In the genomic region with DNA sequence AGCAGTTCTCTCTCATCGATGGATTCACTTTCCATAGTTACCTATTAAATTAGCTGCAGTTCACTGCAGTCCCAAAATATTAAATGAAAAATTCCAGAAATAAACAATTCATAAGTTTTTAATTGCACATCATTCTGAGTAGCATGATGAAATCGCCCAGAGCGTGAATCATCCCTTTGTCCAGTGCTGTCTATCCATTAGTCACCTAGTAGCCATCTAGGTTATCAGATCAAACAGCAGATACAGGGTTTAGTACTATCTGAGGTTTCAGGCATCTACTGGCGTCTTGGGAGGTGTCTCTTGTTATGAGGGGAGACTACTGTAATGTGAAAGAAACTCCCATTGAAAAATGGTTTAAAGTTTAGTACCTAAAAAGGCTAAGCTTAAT, we compare ENCODE assay signal across 12 cellular contexts.
DNase-seq lines count a peak whose midpoint lies in the region; ATAC-seq, FAIRE-seq and TF ChIP-seq lines count a peak whose summit lies in the region.
"Had no signal": no experiment of that assay in that cellular context is flagged by ENCODE, and none has a peak within 500 bp of the region (broad histone marks: within the 10 kb centered on the region; RNA-seq: fewer than 3 reads in every experiment).

No MANE protein-coding gene starts in this region.

- no peak for TF ChIP-seq POLR2A in NB4 (IDR thresholded peaks at IDR 0.05; ENCODE audit: extremely low read depth, insufficient read length)

- H3K27ac ChIP-seq in neutrophil, result peak overlapping the region; percentile 28

- H3K4me3 ChIP-seq in NB4 (ENCODE audit: low read depth, low read length) (no peak overlapping the region), neutrophil (ENCODE audit: low read depth in 1 of 2, low read length in 1 of 2) (no peak overlapping the region)

- peaks cover 4% of the 10 kb centered on the region for H3K36me3 ChIP-seq in neutrophil

- TF ChIP-seq CTCF in NB4 (IDR thresholded peaks at IDR 0.05; ENCODE audit: low read depth, low read length), result no peak
- no peak for TF ChIP-seq CTCF in neutrophil (IDR thresholded peaks at IDR 0.05)

- DNase-seq in EH (ENCODE audit: low read depth), result peak; percentile 92
- peak; percentile 64 for DNase-seq in NB4 (ENCODE audit: low read depth)
- peak; percentile 36 for DNase-seq in dedifferentiated amniotic fluid mesenchymal stem cell (ENCODE audit: extremely low spot score)
- DNase-seq in NK-92 (lab: John Stamatoyannopoulos, UW; ENCODE audit: unreplicated experiment), result no peak
- DNase-seq in GM19239 (ENCODE audit: insufficient read length, low spot score), result no peak
- DNase-seq in DMS153 (lab: John Stamatoyannopoulos, UW), result no peak
- DNase-seq: activated B cell treated with CpG ODN at 0.5 μM for 24 hours; activated naive CD4-positive, alpha-beta T cell; effector memory CD4-positive, alpha-beta T cell had no signal

- no peak for ATAC-seq in HG02970 (IDR thresholded peaks at IDR 0.05; ENCODE audit: low FRiP score, unreplicated experiment)
- ATAC-seq: Right ventricle myocardium inferior had no signal

- H3K27me3 ChIP-seq in neutrophil, result no peaks in the 10 kb centered on the region

- H3K9me3 ChIP-seq in neutrophil, result no peaks in the 10 kb centered on the region

- no peak for FAIRE-seq in GM19239 (lab: Jason Lieb, UNC)

- no peaks in the 10 kb centered on the region for H3K4me1 ChIP-seq in neutrophil (ENCODE audit: control insufficient read depth in 1 of 2, insufficient read depth in 1 of 2, low read depth in 1 of 2, low read length in 1 of 2)

Comparison
In these comparisons a context has a peak if more than half of its experiments do, and no peak if none do; other contexts are left out.
1. DNase-seq: peak in EH (single experiment), NB4 (single experiment) and dedifferentiated amniotic fluid mesenchymal stem cell (single experiment); none in NK-92 (single experiment), GM19239 (single experiment) and DMS153 (single experiment).